ENCODE assay signal across 17 cellular contexts in genomic region chr19:40144947-40145748, GRCh38. TPM values are rescaled to one million over a fixed set of nuclear protein-coding genes. Genes with fewer than 3 reads are reported as not detected.
DNase-seq lines count a peak whose midpoint lies in the region; ATAC-seq, FAIRE-seq and TF ChIP-seq lines count a peak whose summit lies in the region.
"Had no signal": no experiment of that assay in that cellular context is flagged by ENCODE, and none has a peak within 500 bp of the region (broad histone marks: within the 10 kb centered on the region; RNA-seq: fewer than 3 reads in every experiment).

No MANE protein-coding gene starts in this region.

- TF ChIP-seq POLR2A in A549 (IDR thresholded peaks at IDR 0.05; ENCODE audit: low read length) = no peak
- TF ChIP-seq POLR2A in GM12878 (IDR thresholded peaks at IDR 0.05; ENCODE audit: low read depth, low read length) = no peak

- H3K9ac ChIP-seq in GM12878 (ENCODE audit: control insufficient read depth, insufficient read depth, low read length) = no peak overlapping the region

- no peak overlapping the region for H3K27ac ChIP-seq in A549
- H3K27ac ChIP-seq in DOHH2 (ENCODE audit: low read depth, low read length) = no peak overlapping the region
- peak overlapping the region; percentile 87 for H3K27ac ChIP-seq in GM12878 (ENCODE audit: control insufficient read depth, insufficient read depth)
- H3K27ac ChIP-seq: coronary artery, pancreas had no signal

- intact Hi-C loops in GM12878 (cut with micrococcal nuclease; ENCODE audit: unreplicated experiment) = loop anchor here (5.0 kb wide), 1 partner anchor 162 kb away; no protein-coding TSS in a partner anchor

- H3K4me2 ChIP-seq in A549 (no peak overlapping the region), DOHH2 (ENCODE audit: low read length) (no peak overlapping the region), GM12878 (ENCODE audit: control insufficient read depth, insufficient read depth) (peak overlapping the region; percentile 81; the same call in 1 of the 2 replicates)
- H3K4me2 ChIP-seq: smooth muscle cell had no signal

- no peaks in the 10 kb centered on the region for H3K79me2 ChIP-seq in DOHH2 (ENCODE audit: control insufficient read depth, low read length)
- H3K79me2 ChIP-seq in GM12878 (ENCODE audit: control insufficient read depth, insufficient read depth, low read length) = peaks cover 13% of the 10 kb centered on the region

- H3K4me3 ChIP-seq in A549 (no peak overlapping the region), DOHH2 (ENCODE audit: low read length) (no peak overlapping the region), GM12878 (no peak overlapping the region)
- H3K4me3 ChIP-seq: coronary artery, pancreas, smooth muscle cell had no signal

- H4K20me1 ChIP-seq in DOHH2 (ENCODE audit: control insufficient read depth, insufficient read depth, low read depth, low read length) (no peaks in the 10 kb centered on the region), GM12878 (ENCODE audit: control insufficient read depth, insufficient read depth) (no peaks in the 10 kb centered on the region)

- H3F3A ChIP-seq in DOHH2 (ENCODE audit: control insufficient read depth, insufficient read depth) = peaks cover 6% of the 10 kb centered on the region

- H3K9me3 ChIP-seq in A549 (no peaks in the 10 kb centered on the region), DOHH2 (ENCODE audit: control insufficient read depth, insufficient read depth, low read length) (no peaks in the 10 kb centered on the region), GM12878 (replicated peaks; ENCODE audit: control insufficient read depth, insufficient read depth, low read length) (no peaks in the 10 kb centered on the region)
- H3K9me3 ChIP-seq: pancreas had no signal

- H3K4me1 ChIP-seq in A549 (peaks cover 11% of the 10 kb centered on the region), DOHH2 (ENCODE audit: control insufficient read depth, low read length) (peaks cover 25% of the 10 kb centered on the region), GM12878 (ENCODE audit: control insufficient read depth, insufficient read depth, low read length) (peaks cover 43% of the 10 kb centered on the region)
- H3K4me1 ChIP-seq: pancreas had no signal

- H3K9me2 ChIP-seq in DOHH2 (replicated peaks; ENCODE audit: control insufficient read depth, low read length) = no peaks in the 10 kb centered on the region

- TF ChIP-seq EP300 in A549 (IDR thresholded peaks at IDR 0.05) (no peak), GM12878 (IDR thresholded peaks at IDR 0.05; ENCODE audit: borderline replicate concordance in 1 of 2, control insufficient read depth in 1 of 2, low read depth in 2 of 2, low read length in 2 of 2) (no peak)

- H2AFZ ChIP-seq in GM12878 (ENCODE audit: control insufficient read depth, low read depth, low read length) = no peak overlapping the region; the same call in none of the 2 replicates

- RAD21 ChIA-PET in GM12878 (lab: Charles Lee; ENCODE audit: unreplicated experiment) = interaction anchor here (0.7 to 3.8 kb wide), 3 partner anchors 9 to 45 kb away, joined by 4 to 27 read pairs (median 5); no protein-coding TSS in a partner anchor

- ATAC-seq in A549 = peak; percentile 40 to 46; a peak in 4 of 6 replicates
- peak; percentile 54 for ATAC-seq in GM12878
- no peak for ATAC-seq in HG03442 (IDR thresholded peaks at IDR 0.05; ENCODE audit: unreplicated experiment)
- ATAC-seq: pancreas, Right ventricle myocardium inferior had no signal

- DNase-seq in A549 (ENCODE audit: low read depth in 1 of 2, low spot score in 1 of 2) (peak in 1 of 2 experiments; percentile 40), OCI-M1 (lab: John Stamatoyannopoulos, UW) (peak; percentile 9), GM12878 (ENCODE audit: low read depth, low spot score) (no peak), amniotic stem cell (lab: John Stamatoyannopoulos, UW) (no peak), COLO668 (lab: John Stamatoyannopoulos, UW; ENCODE audit: unreplicated experiment) (no peak)
- DNase-seq in activated effector memory CD4-positive, alpha-beta T cell treated with anti-CD3 and anti-CD28 coated beads, Interleukin-2, amount 50 U/mL, for 16 hours = no peak
- DNase-seq: aorta, DND-41, NCI-H2081 treated with DMSO at 0.1 percent for 48 hours, NCI-H774, pancreas had no signal

- no TSS peak for BruUV-seq in GM12878 (replicated peaks; lab: Mats Ljungman, UMichigan)

- TF ChIP-seq CTCF in A549 (IDR thresholded peaks at IDR 0.05) (no peak), DOHH2 (IDR thresholded peaks at IDR 0.05; ENCODE audit: low read depth, low read length, poor library complexity, severe bottlenecking) (peak; percentile 9), GM12878 (IDR thresholded peaks at IDR 0.05 in 2 of 3, conservative IDR thresholded peaks at IDR 0.05 in 1 of 3; ENCODE audit: control insufficient read depth in 2 of 3, extremely low read depth in 1 of 3, insufficient read depth in 1 of 3, low read depth in 3 of 3, low read length in 3 of 3) (no peak)

- 69% methylated on average over 5 of the region's 5 CpGs for WGBS in A549 (ENCODE audit: missing lambda C conversion rate)
- 75% methylated on average over 5 of the region's 5 CpGs for WGBS in GM12878 (ENCODE audit: insufficient coverage, insufficient replicate concordance, low lambda C conversion rate, missing lambda C conversion rate)

- in situ Hi-C loops in GM12878 (cut with MboI) = loop anchor here (5.0 kb wide), 1 partner anchor 77 kb away; no protein-coding TSS in a partner anchor

- H3K36me3 ChIP-seq in DOHH2 (ENCODE audit: control insufficient read depth, low read length) = no peaks in the 10 kb centered on the region
- H3K36me3 ChIP-seq in GM12878 (ENCODE audit: control insufficient read depth in 2 of 2, insufficient read depth in 2 of 2, low read length in 1 of 2) = no peaks in the 10 kb centered on the region
- H3K36me3 ChIP-seq: pancreas had no signal

- TF ChIP-seq RAD21 in A549 (conservative IDR thresholded peaks at IDR 0.05 in 1 of 2, IDR thresholded peaks at IDR 0.05 in 1 of 2) = no peak
- TF ChIP-seq RAD21 in GM12878 (IDR thresholded peaks at IDR 0.05; ENCODE audit: insufficient read depth, low read depth, low read length) = no peak

- CTCF ChIA-PET in A549 (lab: Yijun Ruan, JAX) = interaction anchor here (0.8 to 2.4 kb wide), 8 partner anchors 16 to 490 kb away, joined by 3 to 5 read pairs (median 4); no protein-coding TSS in a partner anchor
- CTCF ChIA-PET in GM12878 (lab: Yijun Ruan, JAX) = interaction anchor here (0.7 to 10.1 kb wide), 5 partner anchors 20 to 1078 kb away, joined by 3 to 199 read pairs (median 4); partner anchors contain the start of gene PSMC4

- POLR2A ChIA-PET in A549 (lab: Yijun Ruan, JAX) = no interaction called here
- POLR2A ChIA-PET in GM12878 (lab: Charles Lee) = interaction anchor here (1.3 kb wide), 1 partner anchor 10 kb away, joined by 4 read pairs; no protein-coding TSS in a partner anchor

- peaks cover 22% of the 10 kb centered on the region for H3K27me3 ChIP-seq in DOHH2 (ENCODE audit: control insufficient read depth, low read length)
- no peaks in the 10 kb centered on the region for H3K27me3 ChIP-seq in GM12878 (replicated peaks in 1 of 2; ENCODE audit: control insufficient read depth in 2 of 2, insufficient read depth in 2 of 2, low read length in 1 of 2)
- H3K27me3 ChIP-seq: pancreas had no signal

- FAIRE-seq in A549 (lab: Jason Lieb, UNC) (peak; percentile 82), GM12878 (lab: Jason Lieb, UNC) (no peak)
- FAIRE-seq: GM12892, pancreas had no signal

- SMC1A ChIA-PET in GM12878 (lab: Charles Lee; ENCODE audit: uncharacterized antibody, unreplicated experiment) = interaction anchor here (0.9 to 7.1 kb wide), 7 partner anchors 9 to 45 kb away, joined by 3 to 99 read pairs (median 4); no protein-coding TSS in a partner anchor

RNA-seq across cellular contexts. Expression of gene MAP3K10, which starts 46.1 kb away (rescaled TPM):
- polyA plus RNA-seq in A549 (2011; rRNA removed) = 6.0 and 6.6 TPM in 2 replicates
- 10.1 and 14.2 TPM in 2 replicates for polyA plus RNA-seq in A549 (2012; cell fraction: cytosol; rRNA removed)
- polyA plus RNA-seq in A549 (2012; cell fraction: nucleus; rRNA removed) = 30.4 and 39.4 TPM in 2 replicates
- 15.0 to 21.0 TPM (median 19.5 TPM) in 3 replicates for polyA plus RNA-seq in A549 (2017; fragmentation: RNase III; extraction: RNeasy Plus Mini Kit Qiagen cat#74134 plus additional on column Dnase treatment)
- polyA minus RNA-seq in A549 (2011; rRNA and poly(A)+ RNA removed) = 12.0 and 13.0 TPM in 2 replicates
- total RNA-seq in GM12878 (2013; cell fraction: nucleolus; rRNA removed) = 16.6 and 22.1 TPM in 2 replicates
- total RNA-seq in GM12878 (2014; rRNA removed) = 9.0 and 13.6 TPM in 2 replicates
- total RNA-seq in GM12878 (2014; rRNA removed; fragmentation: Illumina TruSeq; extraction: Trizol) = 4.5 and 5.0 TPM in 2 replicates
- 14.1 and 16.6 TPM in 2 replicates for total RNA-seq in GM12878 (2021)
- polyA plus RNA-seq in GM12878 (2011; ENCODE audit: low read depth) = 2.2 TPM
- 1.3 and 2.2 TPM in 2 replicates for polyA plus RNA-seq in GM12878 (2011; rRNA removed)
- polyA plus RNA-seq in GM12878 (2011; cell fraction: cytosol; rRNA removed) = 1.8 and 3.8 TPM in 2 replicates
- polyA plus RNA-seq in GM12878 (2011; cell fraction: nucleus; rRNA removed) = 23.0 and 24.8 TPM in 2 replicates
- 9.2 and 10.8 TPM in 2 replicates for polyA plus RNA-seq in GM12878 (2012)
- polyA plus RNA-seq in GM12878 (2014; fragmentation: Illumina TruSeq; extraction: Trizol) = 1.1 and 2.5 TPM in 2 replicates
- under 1 TPM; 0.11 to 0.16 TPM for polyA plus RNA-seq in GM12878 (2014; fragmentation: Nextera tagmentation; extraction: Ambion mirVana)
- 9.9 and 15.1 TPM in 2 replicates for polyA plus RNA-seq in GM12878 (2014; rRNA removed)
- polyA plus RNA-seq in GM12878 (2016; fragmentation: Nextera tagmentation; extraction: Ambion mirVana) = 1 to 10 TPM in 1 of 2 experiments, under 1 TPM in 1; 0.53 to 2.7 TPM
- polyA minus RNA-seq in GM12878 (2011; rRNA and poly(A)+ RNA removed) = 3.1 and 9.0 TPM in 2 replicates
- 4.5 and 4.6 TPM in 2 replicates for polyA minus RNA-seq in GM12878 (2011; cell fraction: cytosol; rRNA and poly(A)+ RNA removed)
- 6.2 and 11.0 TPM in 2 replicates for polyA minus RNA-seq in GM12878 (2011; cell fraction: nucleus; rRNA and poly(A)+ RNA removed)

RNA-seq across cellular contexts. Expression of gene ZNF780A, which starts 54.4 kb away (rescaled TPM):
- 39.3 and 48.1 TPM in 2 replicates for polyA plus RNA-seq in A549 (2011; rRNA removed)
- polyA plus RNA-seq in A549 (2012; cell fraction: cytosol; rRNA removed) = 18.2 and 22.6 TPM in 2 replicates
- polyA plus RNA-seq in A549 (2012; cell fraction: nucleus; rRNA removed) = 5.3 and 11.4 TPM in 2 replicates
- polyA plus RNA-seq in A549 (2017; fragmentation: RNase III; extraction: RNeasy Plus Mini Kit Qiagen cat#74134 plus additional on column Dnase treatment) = 32.8 to 37.9 TPM (median 35.4 TPM) in 3 replicates
- polyA minus RNA-seq in A549 (2011; rRNA and poly(A)+ RNA removed) = 22.7 and 40.3 TPM in 2 replicates
- 64.7 and 71.7 TPM in 2 replicates for total RNA-seq in GM12878 (2013; cell fraction: nucleolus; rRNA removed)
- 13.8 and 19.8 TPM in 2 replicates for total RNA-seq in GM12878 (2014; rRNA removed)
- total RNA-seq in GM12878 (2014; rRNA removed; fragmentation: Illumina TruSeq; extraction: Trizol) = 19.5 and 22.8 TPM in 2 replicates
- total RNA-seq in GM12878 (2021) = 17.0 and 19.0 TPM in 2 replicates
- polyA plus RNA-seq in GM12878 (2011; ENCODE audit: low read depth) = 42.2 TPM
- polyA plus RNA-seq in GM12878 (2011; rRNA removed) = 26.5 and 33.8 TPM in 2 replicates
- polyA plus RNA-seq in GM12878 (2011; cell fraction: cytosol; rRNA removed) = 9.5 and 13.6 TPM in 2 replicates
- 22.7 and 23.4 TPM in 2 replicates for polyA plus RNA-seq in GM12878 (2011; cell fraction: nucleus; rRNA removed)
- polyA plus RNA-seq in GM12878 (2012) = 15.5 and 18.6 TPM in 2 replicates
- polyA plus RNA-seq in GM12878 (2014; fragmentation: Illumina TruSeq; extraction: Trizol) = 18.2 and 22.7 TPM in 2 replicates
- 10 to 100 TPM; 19.6 to 27.6 TPM for polyA plus RNA-seq in GM12878 (2014; fragmentation: Nextera tagmentation; extraction: Ambion mirVana)
- 11.4 and 16.2 TPM in 2 replicates for polyA plus RNA-seq in GM12878 (2014; rRNA removed)
- 10 to 100 TPM; 10.9 to 12.0 TPM for polyA plus RNA-seq in GM12878 (2016; fragmentation: Nextera tagmentation; extraction: Ambion mirVana)
- polyA minus RNA-seq in GM12878 (2011; rRNA and poly(A)+ RNA removed) = 27.5 and 35.0 TPM in 2 replicates
- polyA minus RNA-seq in GM12878 (2011; cell fraction: cytosol; rRNA and poly(A)+ RNA removed) = 5.2 and 8.2 TPM in 2 replicates
- 26.4 and 27.7 TPM in 2 replicates for polyA minus RNA-seq in GM12878 (2011; cell fraction: nucleus; rRNA and poly(A)+ RNA removed)
